Comparison of ENCODE assay signal across 9 cellular contexts in the genomic region with DNA sequence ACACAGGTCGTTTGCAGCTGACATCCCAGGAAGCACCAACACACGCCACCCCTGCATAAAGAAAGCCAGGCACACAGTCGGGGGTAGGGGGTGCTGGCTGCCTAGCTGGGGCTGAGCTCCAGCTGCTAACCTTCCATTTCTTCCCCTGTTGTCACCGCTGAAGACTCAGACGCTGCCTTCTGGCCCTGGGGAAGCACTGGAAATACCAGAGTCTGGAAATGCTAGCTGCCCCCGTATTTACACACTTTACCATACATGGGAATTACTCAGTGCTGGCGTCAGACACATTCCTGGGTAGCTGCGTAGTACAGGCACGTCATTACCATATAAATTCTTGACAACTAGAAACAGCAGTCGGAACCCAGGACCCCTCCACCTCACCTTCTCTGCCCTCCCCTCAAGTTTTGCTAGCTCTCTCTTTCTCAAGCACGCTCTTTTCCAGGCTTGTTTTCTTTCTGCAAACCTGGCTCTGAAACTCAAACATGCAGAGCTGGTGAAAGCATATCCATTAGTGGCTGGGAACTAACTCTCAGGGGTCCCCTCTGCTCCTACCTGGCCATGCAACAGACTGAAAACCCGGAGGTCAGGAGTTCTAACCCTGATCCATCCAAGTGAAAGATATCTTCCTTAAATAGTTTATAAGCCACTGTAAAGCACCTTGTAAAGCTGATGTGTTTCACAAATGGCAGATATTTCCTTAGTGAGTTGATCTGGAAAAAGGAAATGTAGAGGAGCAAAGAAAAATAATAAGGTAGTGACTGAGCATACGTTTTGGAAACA.
A peak's percentile ranks its signal among the peaks of the same experiment; 100 is the strongest.
DNase-seq lines count a peak whose midpoint lies in the region; ATAC-seq and TF ChIP-seq lines count a peak whose summit lies in the region.
"Had no signal": no experiment of that assay in that cellular context is flagged by ENCODE, and none has a peak within 500 bp of the region (broad histone marks: within the 10 kb centered on the region; RNA-seq: fewer than 3 reads in every experiment).

No MANE protein-coding gene starts in this region.

- peak overlapping the region; percentile 56 for H3K4me2 ChIP-seq in Loucy (ENCODE audit: low read depth, low read length, poor library complexity, severe bottlenecking)

- no peaks in the 10 kb centered on the region for H3K9me3 ChIP-seq in Loucy (ENCODE audit: insufficient read depth, low read depth, low read length)

- no peaks in the 10 kb centered on the region for H3K9me2 ChIP-seq in Loucy (replicated peaks; ENCODE audit: low read depth, low read length)

- peaks cover 84% of the 10 kb centered on the region for H3K79me2 ChIP-seq in Loucy (ENCODE audit: insufficient read depth, low read length)

- no peaks in the 10 kb centered on the region for H3K27me3 ChIP-seq in Loucy (ENCODE audit: insufficient read depth, low read length, poor library complexity, severe bottlenecking)

- H3K9ac ChIP-seq in Loucy (ENCODE audit: low read depth, low read length, poor library complexity, severe bottlenecking), result peak overlapping the region; percentile 2

- no peaks in the 10 kb centered on the region for H3F3A ChIP-seq in Loucy (ENCODE audit: low read depth)

- H3K4me1 ChIP-seq in Loucy (ENCODE audit: insufficient read depth, low read length, poor library complexity, severe bottlenecking), result peaks cover 51% of the 10 kb centered on the region

- ATAC-seq in HG03108 (IDR thresholded peaks at IDR 0.05; ENCODE audit: unreplicated experiment), result no peak

- H4K20me1 ChIP-seq in Loucy (ENCODE audit: insufficient read depth, low read length, poor library complexity, severe bottlenecking), result peaks cover 5% of the 10 kb centered on the region

- TF ChIP-seq CTCF in Loucy (conservative IDR thresholded peaks at IDR 0.05; ENCODE audit: low read length), result no peak

- H3K4me3 ChIP-seq in Loucy (ENCODE audit: low read length, poor library complexity, severe bottlenecking), result peak overlapping the region; percentile 40

- no peak overlapping the region for H2AFZ ChIP-seq in Loucy (ENCODE audit: low read length)

- DNase-seq in 8988T (peak; percentile 65), caudate nucleus (lab: John Stamatoyannopoulos, UW) (peak in 2 of 61 donors; percentile 20 to 35), medulla oblongata (ENCODE audit: extremely low spot score) (peak; percentile 60), NOMO-1 treated with dmso at 0.1 percent for 144 hours (lab: John Stamatoyannopoulos, UW; ENCODE audit: unreplicated experiment) (no peak), NCI-H82 treated with DMSO at 0.1 percent for 48 hours (lab: John Stamatoyannopoulos, UW; ENCODE audit: unreplicated experiment) (no peak)
- DNase-seq in central memory CD4-positive, alpha-beta T cell, result no peak
- DNase-seq: DND-41 had no signal

- peak overlapping the region; percentile 85 for H3K27ac ChIP-seq in caudate nucleus (ENCODE audit: low read depth, low read length)

- no peaks in the 10 kb centered on the region for H3K36me3 ChIP-seq in Loucy (ENCODE audit: insufficient read depth, low read length)

Comparison
In these comparisons a context has a peak if more than half of its experiments do, and no peak if none do; other contexts are left out.
1. DNase-seq: peak in 8988T (single experiment) and medulla oblongata (single experiment); none in NOMO-1 treated with dmso at 0.1 percent for 144 hours (single experiment), NCI-H82 treated with DMSO at 0.1 percent for 48 hours (single experiment) and central memory CD4-positive, alpha-beta T cell (single experiment).